Comparison of ENCODE assay signal across 13 cellular contexts in the genomic region with DNA sequence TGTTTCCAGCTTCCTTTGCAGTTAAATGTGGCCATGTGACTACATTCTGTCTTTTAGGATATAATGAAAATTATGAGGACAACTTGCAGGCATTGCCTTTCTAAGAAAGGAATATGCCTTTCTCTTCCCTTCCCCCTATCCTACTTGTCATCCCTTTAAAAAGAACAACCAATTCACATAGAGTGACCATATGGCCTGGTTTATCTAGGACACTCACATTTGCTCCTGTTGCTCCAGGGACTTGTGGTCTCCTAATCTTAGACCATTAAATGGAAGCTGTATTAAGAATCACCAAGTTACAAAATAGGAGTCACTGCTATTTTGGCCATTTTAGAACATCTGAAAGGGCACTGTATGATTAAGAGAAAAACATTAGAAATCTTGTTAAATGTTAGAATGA.
"Had no signal": no experiment of that assay in that cellular context is flagged by ENCODE, and none has a peak within 500 bp of the region (broad histone marks: within the 10 kb centered on the region; RNA-seq: fewer than 3 reads in every experiment).

No MANE protein-coding gene starts in this region.

- H3K36me3 ChIP-seq: left lung, neutrophil had no signal

- H3K4me1 Mint-ChIP-seq: naive thymus-derived CD4-positive, alpha-beta T cell had no signal

- H3K4me1 ChIP-seq: left lung had no signal

- H3K4me3 ChIP-seq: left lung, lung, smooth muscle cell had no signal

- H3K36me3 Mint-ChIP-seq: naive thymus-derived CD4-positive, alpha-beta T cell had no signal

- H3K27me3 ChIP-seq: left lung, neutrophil had no signal

- H3K27ac ChIP-seq: left lung, neutrophil had no signal

- H3K4me3 Mint-ChIP-seq: naive thymus-derived CD4-positive, alpha-beta T cell had no signal

- ATAC-seq: esophagus mucosa; left lung; naive thymus-derived CD4-positive, alpha-beta T cell had no signal

- DNase-seq: effector memory CD4-positive, alpha-beta T cell; islet precursor cell; left lung; mesenchymal stem cell; naive thymus-derived CD4-positive, alpha-beta T cell; right cardiac atrium; stimulated activated CD4-positive, alpha-beta T cell treated with anti-CD3 and anti-CD28 coated beads, Interleukin-2, amount 100 ng/mL, for 48 hours; stimulated activated naive CD4-positive, alpha-beta T cell treated with Interleukin-2 at 50 U/mL for 16 hours; trophoblast cell had no signal

- H3K27ac Mint-ChIP-seq: naive thymus-derived CD4-positive, alpha-beta T cell had no signal

- H3K9me3 ChIP-seq: left lung, neutrophil had no signal
